ENCODE assay signal across 8 cellular contexts in genomic region chr7:137934941-137935848, GRCh38.
DNase-seq lines count a peak whose midpoint lies in the region; ATAC-seq and TF ChIP-seq lines count a peak whose summit lies in the region.

No MANE protein-coding gene starts in this region.

- BruUV-seq in MCF 10A (replicated peaks; lab: Mats Ljungman, UMichigan): no TSS peak

- peak; percentile 83 for ATAC-seq in HG03095 (IDR thresholded peaks at IDR 0.05; ENCODE audit: unreplicated experiment)

- no peaks in the 10 kb centered on the region for H3K36me3 ChIP-seq in breast epithelium
- H3K36me3 ChIP-seq in ascending aorta: no peaks in the 10 kb centered on the region
- H3K36me3 ChIP-seq in suprapubic skin: no peaks in the 10 kb centered on the region

- POLR2A ChIA-PET in MCF 10A (lab: Yijun Ruan, JAX): interaction anchor here (1.2 to 6.8 kb wide), 2 partner anchors 10 to 65 kb away, joined by 3 to 52 read pairs; partner anchors contain the start of gene CREB3L2

- WGBS in suprapubic skin: 63% methylated on average over 7 of the region's 7 CpGs

- no peak for TF ChIP-seq EP300 in suprapubic skin (IDR thresholded peaks at IDR 0.05)

- H3K27me3 Mint-ChIP-seq in MCF 10A (ENCODE audit: insufficient read depth, unreplicated experiment): no peaks in the 10 kb centered on the region

- intact Hi-C loops in breast epithelium (cut with DNase I; ENCODE audit: low total_unique reads): no loop called here
- intact Hi-C loops in MCF 10A (cut with micrococcal nuclease): no loop called here
- intact Hi-C loops in ascending aorta (cut with DNase I): no loop called here

- H3K4me1 ChIP-seq in breast epithelium (peaks cover 5 to 30% of the 10 kb centered on the region in 2 donors), ascending aorta (peaks cover 13 to 67% of the 10 kb centered on the region in 2 donors), suprapubic skin (peaks cover 58% of the 10 kb centered on the region)

- H3K4me3 ChIP-seq in breast epithelium (peak overlapping the region in 1 of 3 donors; percentile 2), ascending aorta (peak overlapping the region; percentile 8 to 12), suprapubic skin (peak overlapping the region; percentile 26)

- H3K27ac ChIP-seq in breast epithelium (peak overlapping the region; percentile 83), ascending aorta (peak overlapping the region; percentile 77 to 79), suprapubic skin (peak overlapping the region; percentile 16)

- H3K4me3 Mint-ChIP-seq in MCF 10A (ENCODE audit: unreplicated experiment): no peak overlapping the region

- DNase-seq in breast epithelium (ENCODE audit: low spot score in 2 of 2) (no peak), MCF 10A (ENCODE audit: unreplicated experiment) (no peak), ascending aorta (ENCODE audit: low spot score in 2 of 2) (no peak), suprapubic skin (ENCODE audit: low spot score in 2 of 2) (no peak), NCI-H526 (lab: John Stamatoyannopoulos, UW) (no peak), NCI-H345 (lab: John Stamatoyannopoulos, UW) (no peak), NCI-H1048 (lab: John Stamatoyannopoulos, UW) (no peak)

- H3K9me3 Mint-ChIP-seq in MCF 10A (ENCODE audit: unreplicated experiment): no peaks in the 10 kb centered on the region

- H3K4me1 Mint-ChIP-seq in MCF 10A (ENCODE audit: insufficient read depth, unreplicated experiment): peaks cover 49% of the 10 kb centered on the region

- TF ChIP-seq POLR2A in breast epithelium (IDR thresholded peaks at IDR 0.05) (no peak), suprapubic skin (IDR thresholded peaks at IDR 0.05) (no peak)

- H3K27me3 ChIP-seq in breast epithelium (no peaks in the 10 kb centered on the region), ascending aorta (no peaks in the 10 kb centered on the region), suprapubic skin (no peaks in the 10 kb centered on the region)

- CTCF ChIA-PET in MCF 10A (lab: Yijun Ruan, JAX): interaction anchor here (0.8 to 1.6 kb wide), 6 partner anchors 15 to 71 kb away, joined by 3 to 6 read pairs (median 3); partner anchors contain the start of gene CREB3L2

- H3K27ac Mint-ChIP-seq in MCF 10A (ENCODE audit: low read depth, unreplicated experiment): no peak overlapping the region

- H3K9me3 ChIP-seq in breast epithelium (no peaks in the 10 kb centered on the region), ascending aorta (no peaks in the 10 kb centered on the region), suprapubic skin (no peaks in the 10 kb centered on the region)

- no peak for TF ChIP-seq CTCF in breast epithelium (IDR thresholded peaks at IDR 0.05)
- no peak for TF ChIP-seq CTCF in MCF 10A (IDR thresholded peaks at IDR 0.05; ENCODE audit: unreplicated experiment)
- TF ChIP-seq CTCF in ascending aorta (IDR thresholded peaks at IDR 0.05): no peak
- no peak for TF ChIP-seq CTCF in suprapubic skin (IDR thresholded peaks at IDR 0.05)

- H3K36me3 Mint-ChIP-seq in MCF 10A (ENCODE audit: insufficient read depth, unreplicated experiment): peaks cover 9% of the 10 kb centered on the region

Comparison
In these comparisons a context has a peak if more than half of its experiments do, and no peak if none do; other contexts are left out.
1. H3K27ac ChIP-seq: peak in every context shown above with its lines; median percentile 83 in breast epithelium; 78 in ascending aorta; 16 in suprapubic skin.